ENCODE assay signal across 12 cellular contexts in genomic region chr22:46107753-46108563, GRCh38. TPM values are rescaled to one million over a fixed set of nuclear protein-coding genes. Genes with fewer than 3 reads are reported as not detected.
DNase-seq lines count a peak whose midpoint lies in the region; ATAC-seq and TF ChIP-seq lines count a peak whose summit lies in the region.
"Had no signal": no experiment of that assay in that cellular context is flagged by ENCODE, and none has a peak within 500 bp of the region (broad histone marks: within the 10 kb centered on the region; RNA-seq: fewer than 3 reads in every experiment).

No MANE protein-coding gene starts in this region.

- H3K36me3 Mint-ChIP-seq in activated CD4-positive, alpha-beta memory T cell treated with anti-CD3 and anti-CD28 coated beads for 36 hours: no peaks in the 10 kb centered on the region

- H3K27me3 ChIP-seq in adipocyte (replicated peaks; ENCODE audit: control insufficient read depth, insufficient read depth, low read length): no peaks in the 10 kb centered on the region
- no peaks in the 10 kb centered on the region for H3K27me3 ChIP-seq in left ventricle myocardium inferior (ENCODE audit: low read depth)
- no peaks in the 10 kb centered on the region for H3K27me3 ChIP-seq in psoas muscle (ENCODE audit: insufficient read depth in 3 of 3, low read length in 2 of 3)

- CTCF ChIA-PET in activated CD4-positive, alpha-beta memory T cell treated with anti-CD3 and anti-CD28 coated beads for 36 hours (lab: Charles Lee): interaction anchor here (1.7 kb wide), 1 partner anchor 102 kb away, joined by 5 read pairs; no protein-coding TSS in a partner anchor

- H3K9me3 Mint-ChIP-seq in activated CD4-positive, alpha-beta memory T cell treated with anti-CD3 and anti-CD28 coated beads for 36 hours: no peaks in the 10 kb centered on the region

- DNase-seq in AG10803 (ENCODE audit: low read depth) (peak; percentile 59), adipocyte (ENCODE audit: low read depth) (no peak), left ventricle myocardium inferior (no peak), psoas muscle (no peak), NCI-H82 (lab: John Stamatoyannopoulos, UW) (no peak), HUDEP-2 (lab: John Stamatoyannopoulos, UW; ENCODE audit: unreplicated experiment in 76 of 76) (no peak)
- no peak for DNase-seq in activated CD4-positive, alpha-beta memory T cell treated with anti-CD3 and anti-CD28 coated beads for 36 hours
- DNase-seq: activated gamma-delta T cell treated with Interleukin-2 at 50 U/mL for 16 hours, NCI-H2227 treated with DMSO at 0.1 percent for 48 hours had no signal

- no peaks in the 10 kb centered on the region for H3K27me3 Mint-ChIP-seq in activated CD4-positive, alpha-beta memory T cell treated with anti-CD3 and anti-CD28 coated beads for 36 hours

- peak overlapping the region; percentile 88 for H3K27ac ChIP-seq in left ventricle myocardium inferior (replicated peaks)
- H3K27ac ChIP-seq in psoas muscle: peak overlapping the region; percentile 93
- H3K27ac ChIP-seq: parathyroid adenoma had no signal

- peaks cover 78% of the 10 kb centered on the region for H3K36me3 ChIP-seq in adipocyte (ENCODE audit: control insufficient read depth, insufficient read depth, low read length, severe bottlenecking)
- H3K36me3 ChIP-seq in left ventricle myocardium inferior: peaks cover 53% of the 10 kb centered on the region
- H3K36me3 ChIP-seq in psoas muscle (ENCODE audit: insufficient read depth in 1 of 2, low read depth in 1 of 2): peaks cover 3 to 49% of the 10 kb centered on the region in 2 donors

- H3K9me3 ChIP-seq in adipocyte (ENCODE audit: control insufficient read depth, low read length) (no peaks in the 10 kb centered on the region), left ventricle myocardium inferior (replicated peaks) (no peaks in the 10 kb centered on the region), psoas muscle (no peaks in the 10 kb centered on the region)

- TF ChIP-seq CTCF in AG10803 (conservative IDR thresholded peaks at IDR 0.05; ENCODE audit: low read length) (no peak), left ventricle myocardium inferior (IDR thresholded peaks at IDR 0.05; ENCODE audit: borderline replicate concordance) (no peak), psoas muscle (IDR thresholded peaks at IDR 0.05) (no peak)

- POLR2A ChIA-PET in activated CD4-positive, alpha-beta memory T cell treated with anti-CD3 and anti-CD28 coated beads for 36 hours (lab: Charles Lee): no interaction called here

- no peak for ATAC-seq in psoas muscle
- no peak for ATAC-seq in GM19023 (IDR thresholded peaks at IDR 0.05; ENCODE audit: unreplicated experiment)
- ATAC-seq: activated CD4-positive, CD25-positive, alpha-beta regulatory T cell treated with anti-CD3 and anti-CD28 coated beads, Interleukin-2, amount 50 U/mL, for 24 hours had no signal

- 34 to 55% (median 39%) methylated on average over 21 to 22 of the region's 22 CpGs for WGBS in psoas muscle, 3 donors

- H3K4me3 Mint-ChIP-seq in activated CD4-positive, alpha-beta memory T cell treated with anti-CD3 and anti-CD28 coated beads for 36 hours: no peak overlapping the region

- H3K4me3 ChIP-seq in AG10803 (ENCODE audit: low read length): no peak overlapping the region
- H3K4me3 ChIP-seq in adipocyte (ENCODE audit: low read length): no peak overlapping the region
- H3K4me3 ChIP-seq in left ventricle myocardium inferior: peak overlapping the region; percentile 19
- H3K4me3 ChIP-seq in psoas muscle: peak overlapping the region; percentile 15

- intact Hi-C loops in left ventricle myocardium inferior (cut with micrococcal nuclease) (no loop called here), psoas muscle (cut with DNase I) (loop anchor here in 1 of 2 donors (1.0 kb wide), 1 partner anchor 18 kb away; no protein-coding TSS in a partner anchor)
- intact Hi-C loops in activated CD4-positive, alpha-beta memory T cell treated with anti-CD3 and anti-CD28 coated beads for 36 hours (cut with micrococcal nuclease): no loop called here

- no peaks in the 10 kb centered on the region for H3K4me1 Mint-ChIP-seq in activated CD4-positive, alpha-beta memory T cell treated with anti-CD3 and anti-CD28 coated beads for 36 hours (ENCODE audit: low read depth)

- H3K27ac Mint-ChIP-seq in activated CD4-positive, alpha-beta memory T cell treated with anti-CD3 and anti-CD28 coated beads for 36 hours: no peak overlapping the region

- peaks cover 90% of the 10 kb centered on the region for H3K4me1 ChIP-seq in adipocyte (ENCODE audit: control insufficient read depth, insufficient read depth, low read length)
- H3K4me1 ChIP-seq in left ventricle myocardium inferior: peaks cover 100% of the 10 kb centered on the region
- H3K4me1 ChIP-seq in psoas muscle: peaks cover 98% of the 10 kb centered on the region
- H3K4me1 ChIP-seq: parathyroid adenoma had no signal

- peak overlapping the region; percentile 60 for H3K9ac ChIP-seq in adipocyte (ENCODE audit: low read length)
- H3K9ac ChIP-seq: parathyroid adenoma had no signal

RNA-seq across cellular contexts. Expression of gene PPARA, which starts 42.4 kb away (rescaled TPM):
- total RNA-seq in left ventricle myocardium inferior: 101 TPM
- 10 to 100 TPM; 37.3 to 55.8 (median 46.2) TPM for total RNA-seq in psoas muscle
- polyA plus RNA-seq in psoas muscle: 10 to 100 TPM; 11.0 to 30.6 (median 12.1) TPM
- total RNA-seq in activated CD4-positive, alpha-beta memory T cell treated with anti-CD3 and anti-CD28 coated beads for 36 hours: 10 to 100 TPM; 11.1 to 13.3 TPM

Comparison
In these comparisons a context has a peak if more than half of its experiments do, and no peak if none do; other contexts are left out.
1. H3K4me3 ChIP-seq: peak in left ventricle myocardium inferior (single experiment) and psoas muscle (single experiment); none in AG10803 (single experiment) and adipocyte (single experiment).